8 cellular contexts compared by ENCODE assay signal in genomic region chr9:89477811-89478583, GRCh38. TPM values are rescaled to one million over a fixed set of nuclear protein-coding genes. Genes with fewer than 3 reads are reported as not detected.
DNase-seq lines count a peak whose midpoint lies in the region; ATAC-seq and TF ChIP-seq lines count a peak whose summit lies in the region.

No MANE protein-coding gene starts in this region.

- no peaks in the 10 kb centered on the region for H3K27me3 ChIP-seq in CD4-positive, CD25-positive, alpha-beta regulatory T cell (ENCODE audit: control insufficient read depth, insufficient read depth, low read length)
- H3K27me3 ChIP-seq in left lung: no peaks in the 10 kb centered on the region
- H3K27me3 ChIP-seq in tibial nerve: no peaks in the 10 kb centered on the region

- TF ChIP-seq CTCF in left lung (IDR thresholded peaks at IDR 0.05): peak in 1 of 2 donors; percentile 16
- TF ChIP-seq CTCF in tibial nerve (IDR thresholded peaks at IDR 0.05): no peak

- DNase-seq in CD4-positive, CD25-positive, alpha-beta regulatory T cell: peak in 2 of 3 donors; percentile 34 to 53
- peak; percentile 31 for DNase-seq in NCI-H2196 (lab: John Stamatoyannopoulos, UW; ENCODE audit: unreplicated experiment)
- DNase-seq in left lung: no peak
- peak in 1 of 2 donors; percentile 14 for DNase-seq in tibial nerve (ENCODE audit: low spot score in 2 of 2)
- no peak for DNase-seq in NCI-H748 (lab: John Stamatoyannopoulos, UW; ENCODE audit: unreplicated experiment)
- DNase-seq in RPMI8226: no peak

- H3K27me3 Mint-ChIP-seq in CD4-positive, CD25-positive, alpha-beta regulatory T cell: no peaks in the 10 kb centered on the region
- H3K27me3 Mint-ChIP-seq in activated naive CD4-positive, alpha-beta T cell treated with anti-CD3 and anti-CD28 coated beads, Interleukin-2, amount 50 U/mL, for 24 hours: no peaks in the 10 kb centered on the region

- peak overlapping the region; percentile 71 for H3K4me3 ChIP-seq in CD4-positive, CD25-positive, alpha-beta regulatory T cell (ENCODE audit: low read depth, low read length)
- H3K4me3 ChIP-seq in left lung: no peak overlapping the region
- no peak overlapping the region for H3K4me3 ChIP-seq in tibial nerve

- no peak for TF ChIP-seq POLR2A in tibial nerve (IDR thresholded peaks at IDR 0.05)

- no peaks in the 10 kb centered on the region for H3K9me3 ChIP-seq in CD4-positive, CD25-positive, alpha-beta regulatory T cell (ENCODE audit: control insufficient read depth in 2 of 2, low read length in 2 of 2)
- no peaks in the 10 kb centered on the region for H3K9me3 ChIP-seq in left lung
- peaks cover 0 to 4% (median 0%) of the 10 kb centered on the region in 4 donors for H3K9me3 ChIP-seq in tibial nerve

- peaks cover 0 to 4% (median 0%) of the 10 kb centered on the region in 7 donors for H3K9me3 Mint-ChIP-seq in CD4-positive, CD25-positive, alpha-beta regulatory T cell
- H3K9me3 Mint-ChIP-seq in activated naive CD4-positive, alpha-beta T cell treated with anti-CD3 and anti-CD28 coated beads, Interleukin-2, amount 50 U/mL, for 24 hours: no peaks in the 10 kb centered on the region

- peak; percentile 15 to 19 for ATAC-seq in CD4-positive, CD25-positive, alpha-beta regulatory T cell (ENCODE audit: low read depth in 2 of 2)
- ATAC-seq in left lung (peak; percentile 78), GM21390 (IDR thresholded peaks at IDR 0.05; ENCODE audit: unreplicated experiment) (no peak)

- H3K36me3 Mint-ChIP-seq in CD4-positive, CD25-positive, alpha-beta regulatory T cell: peaks cover 56% of the 10 kb centered on the region
- H3K36me3 Mint-ChIP-seq in activated naive CD4-positive, alpha-beta T cell treated with anti-CD3 and anti-CD28 coated beads, Interleukin-2, amount 50 U/mL, for 24 hours: peaks cover 34% of the 10 kb centered on the region

- H3K4me1 ChIP-seq in CD4-positive, CD25-positive, alpha-beta regulatory T cell (ENCODE audit: control insufficient read depth, insufficient read depth, low read length, poor library complexity, severe bottlenecking): peaks cover 85% of the 10 kb centered on the region
- H3K4me1 ChIP-seq in left lung: peaks cover 5 to 39% of the 10 kb centered on the region in 2 donors
- H3K4me1 ChIP-seq in tibial nerve: peaks cover 0 to 35% (median 22%) of the 10 kb centered on the region in 4 donors

- H3K4me1 Mint-ChIP-seq in CD4-positive, CD25-positive, alpha-beta regulatory T cell: peaks cover 31 to 92% (median 74%) of the 10 kb centered on the region in 4 donors
- peaks cover 92% of the 10 kb centered on the region for H3K4me1 Mint-ChIP-seq in activated naive CD4-positive, alpha-beta T cell treated with anti-CD3 and anti-CD28 coated beads, Interleukin-2, amount 50 U/mL, for 24 hours

- 58 to 61% methylated on average over 9 of the region's 9 CpGs for WGBS in tibial nerve, 2 donors

- H3K27ac Mint-ChIP-seq in CD4-positive, CD25-positive, alpha-beta regulatory T cell: peak overlapping the region; percentile 92 to 96 (median 94)
- H3K27ac Mint-ChIP-seq in activated naive CD4-positive, alpha-beta T cell treated with anti-CD3 and anti-CD28 coated beads, Interleukin-2, amount 50 U/mL, for 24 hours: peak overlapping the region; percentile 98

- intact Hi-C loops in left lung (cut with DNase I): no loop called here

- H3K27ac ChIP-seq in CD4-positive, CD25-positive, alpha-beta regulatory T cell (ENCODE audit: insufficient read depth, low read length, poor library complexity, severe bottlenecking): peak overlapping the region; percentile 79
- H3K27ac ChIP-seq in left lung (peak overlapping the region in 1 of 2 donors; percentile 63), tibial nerve (peak overlapping the region in 3 of 4 donors; percentile 30 to 70 (median 58))

- H3K4me3 Mint-ChIP-seq in CD4-positive, CD25-positive, alpha-beta regulatory T cell: peak overlapping the region; percentile 78 to 93 (median 82)
- H3K4me3 Mint-ChIP-seq in activated naive CD4-positive, alpha-beta T cell treated with anti-CD3 and anti-CD28 coated beads, Interleukin-2, amount 50 U/mL, for 24 hours: peak overlapping the region; percentile 90

- TF ChIP-seq EP300 in tibial nerve (IDR thresholded peaks at IDR 0.05): no peak

- peaks cover 46% of the 10 kb centered on the region for H3K36me3 ChIP-seq in CD4-positive, CD25-positive, alpha-beta regulatory T cell (ENCODE audit: control insufficient read depth, insufficient read depth, low read length)
- H3K36me3 ChIP-seq in left lung (peaks cover 0 to 9% of the 10 kb centered on the region in 2 donors), tibial nerve (peaks cover 0 to 15% (median 0%) of the 10 kb centered on the region in 3 donors)

RNA-seq across cellular contexts. Expression of gene SEMA4D, which starts 19.9 kb away (rescaled TPM):
- total RNA-seq in CD4-positive, CD25-positive, alpha-beta regulatory T cell: 480 TPM
- polyA plus RNA-seq in CD4-positive, CD25-positive, alpha-beta regulatory T cell: 100 to 1,000 TPM in 1 of 4 donors, 10 to 100 TPM in 3; 67.5 to 108 (median 90.2) TPM
- total RNA-seq in left lung: 10 to 100 TPM; 30.2 to 71.9 TPM
- total RNA-seq in tibial nerve: 10 to 100 TPM; 13.4 to 27.3 (median 24.8) TPM

Comparison
In these comparisons a context has a peak if more than half of its experiments do, and no peak if none do; other contexts are left out.
1. DNase-seq: peak in CD4-positive, CD25-positive, alpha-beta regulatory T cell (2 of 3) and NCI-H2196 (single experiment); none in left lung (0 of 2), NCI-H748 (single experiment) and RPMI8226 (single experiment).